In the genomic region with DNA sequence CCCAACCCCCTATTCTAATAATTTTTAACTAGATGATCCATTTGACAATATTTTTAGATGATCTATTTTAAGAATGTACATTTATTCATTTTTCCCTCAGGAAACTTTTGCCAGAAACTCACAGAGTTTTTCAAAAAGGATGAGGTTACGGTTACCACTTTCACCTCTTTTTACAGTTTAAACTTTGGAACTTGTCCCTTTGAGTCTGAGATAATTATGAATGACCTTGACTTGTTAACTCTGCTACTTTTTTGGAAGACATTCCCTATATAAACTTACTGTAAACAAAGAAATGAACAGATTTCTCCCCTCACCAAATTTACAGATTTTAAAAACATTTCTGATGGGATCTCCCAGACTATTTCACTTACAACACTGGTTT, we compare ENCODE assay signal across 1 cellular context.
TF ChIP-seq lines count a peak whose summit lies in the region.

No MANE protein-coding gene starts in this region.

TF ChIP-seq in GM23338, 12 proteins besides CTCF, POLR2A, EP300 and RAD21 (continued from another document):
- TF ChIP-seq, protein P1, sequence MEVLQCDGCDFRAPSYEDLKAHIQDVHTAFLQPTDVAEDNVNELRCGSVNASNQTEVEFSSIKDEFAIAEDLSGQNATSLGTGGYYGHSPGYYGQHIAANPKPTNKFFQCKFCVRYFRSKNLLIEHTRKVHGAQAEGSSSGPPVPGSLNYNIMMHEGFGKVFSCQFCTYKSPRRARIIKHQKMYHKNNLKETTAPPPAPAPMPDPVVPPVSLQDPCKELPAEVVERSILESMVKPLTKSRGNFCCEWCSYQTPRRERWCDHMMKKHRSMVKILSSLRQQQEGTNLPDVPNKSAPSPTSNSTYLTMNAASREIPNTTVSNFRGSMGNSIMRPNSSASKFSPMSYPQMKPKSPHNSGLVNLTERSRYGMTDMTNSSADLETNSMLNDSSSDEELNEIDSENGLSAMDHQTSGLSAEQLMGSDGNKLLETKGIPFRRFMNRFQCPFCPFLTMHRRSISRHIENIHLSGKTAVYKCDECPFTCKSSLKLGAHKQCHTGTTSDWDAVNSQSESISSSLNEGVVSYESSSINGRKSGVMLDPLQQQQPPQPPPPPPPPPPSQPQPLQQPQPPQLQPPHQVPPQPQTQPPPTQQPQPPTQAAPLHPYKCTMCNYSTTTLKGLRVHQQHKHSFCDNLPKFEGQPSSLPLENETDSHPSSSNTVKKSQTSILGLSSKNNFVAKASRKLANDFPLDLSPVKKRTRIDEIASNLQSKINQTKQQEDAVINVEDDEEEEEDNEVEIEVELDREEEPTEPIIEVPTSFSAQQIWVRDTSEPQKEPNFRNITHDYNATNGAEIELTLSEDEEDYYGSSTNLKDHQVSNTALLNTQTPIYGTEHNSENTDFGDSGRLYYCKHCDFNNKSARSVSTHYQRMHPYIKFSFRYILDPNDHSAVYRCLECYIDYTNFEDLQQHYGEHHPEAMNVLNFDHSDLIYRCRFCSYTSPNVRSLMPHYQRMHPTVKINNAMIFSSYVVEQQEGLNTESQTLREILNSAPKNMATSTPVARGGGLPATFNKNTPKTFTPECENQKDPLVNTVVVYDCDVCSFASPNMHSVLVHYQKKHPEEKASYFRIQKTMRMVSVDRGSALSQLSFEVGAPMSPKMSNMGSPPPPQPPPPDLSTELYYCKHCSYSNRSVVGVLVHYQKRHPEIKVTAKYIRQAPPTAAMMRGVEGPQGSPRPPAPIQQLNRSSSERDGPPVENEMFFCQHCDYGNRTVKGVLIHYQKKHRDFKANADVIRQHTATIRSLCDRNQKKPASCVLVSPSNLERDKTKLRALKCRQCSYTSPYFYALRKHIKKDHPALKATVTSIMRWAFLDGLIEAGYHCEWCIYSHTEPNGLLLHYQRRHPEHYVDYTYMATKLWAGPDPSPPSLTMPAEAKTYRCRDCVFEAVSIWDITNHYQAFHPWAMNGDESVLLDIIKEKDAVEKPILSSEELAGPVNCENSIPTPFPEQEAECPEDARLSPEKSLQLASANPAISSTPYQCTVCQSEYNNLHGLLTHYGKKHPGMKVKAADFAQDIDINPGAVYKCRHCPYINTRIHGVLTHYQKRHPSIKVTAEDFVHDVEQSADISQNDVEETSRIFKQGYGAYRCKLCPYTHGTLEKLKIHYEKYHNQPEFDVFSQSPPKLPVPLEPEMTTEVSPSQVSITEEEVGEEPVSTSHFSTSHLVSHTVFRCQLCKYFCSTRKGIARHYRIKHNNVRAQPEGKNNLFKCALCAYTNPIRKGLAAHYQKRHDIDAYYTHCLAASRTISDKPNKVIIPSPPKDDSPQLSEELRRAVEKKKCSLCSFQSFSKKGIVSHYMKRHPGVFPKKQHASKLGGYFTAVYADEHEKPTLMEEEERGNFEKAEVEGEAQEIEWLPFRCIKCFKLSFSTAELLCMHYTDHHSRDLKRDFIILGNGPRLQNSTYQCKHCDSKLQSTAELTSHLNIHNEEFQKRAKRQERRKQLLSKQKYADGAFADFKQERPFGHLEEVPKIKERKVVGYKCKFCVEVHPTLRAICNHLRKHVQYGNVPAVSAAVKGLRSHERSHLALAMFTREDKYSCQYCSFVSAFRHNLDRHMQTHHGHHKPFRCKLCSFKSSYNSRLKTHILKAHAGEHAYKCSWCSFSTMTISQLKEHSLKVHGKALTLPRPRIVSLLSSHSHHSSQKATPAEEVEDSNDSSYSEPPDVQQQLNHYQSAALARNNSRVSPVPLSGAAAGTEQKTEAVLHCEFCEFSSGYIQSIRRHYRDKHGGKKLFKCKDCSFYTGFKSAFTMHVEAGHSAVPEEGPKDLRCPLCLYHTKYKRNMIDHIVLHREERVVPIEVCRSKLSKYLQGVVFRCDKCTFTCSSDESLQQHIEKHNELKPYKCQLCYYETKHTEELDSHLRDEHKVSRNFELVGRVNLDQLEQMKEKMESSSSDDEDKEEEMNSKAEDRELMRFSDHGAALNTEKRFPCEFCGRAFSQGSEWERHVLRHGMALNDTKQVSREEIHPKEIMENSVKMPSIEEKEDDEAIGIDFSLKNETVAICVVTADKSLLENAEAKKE (CRISPR knock-in tag; IDR thresholded peaks at IDR 0.05): no peak
- TF ChIP-seq JUNB (IDR thresholded peaks at IDR 0.05; ENCODE audit: unreplicated experiment): no peak
- TF ChIP-seq POLR2AphosphoS5 (IDR thresholded peaks at IDR 0.05; ENCODE audit: low read depth): no peak
- no peak for TF ChIP-seq ZNF114 (CRISPR knock-in tag; IDR thresholded peaks at IDR 0.05)
- no peak for TF ChIP-seq CREB1 (CRISPR knock-in tag; IDR thresholded peaks at IDR 0.05; ENCODE audit: low read depth)
- no peak for TF ChIP-seq EZH2 (IDR thresholded peaks at IDR 0.05; ENCODE audit: low read depth, unreplicated experiment)
- TF ChIP-seq, protein P2, sequence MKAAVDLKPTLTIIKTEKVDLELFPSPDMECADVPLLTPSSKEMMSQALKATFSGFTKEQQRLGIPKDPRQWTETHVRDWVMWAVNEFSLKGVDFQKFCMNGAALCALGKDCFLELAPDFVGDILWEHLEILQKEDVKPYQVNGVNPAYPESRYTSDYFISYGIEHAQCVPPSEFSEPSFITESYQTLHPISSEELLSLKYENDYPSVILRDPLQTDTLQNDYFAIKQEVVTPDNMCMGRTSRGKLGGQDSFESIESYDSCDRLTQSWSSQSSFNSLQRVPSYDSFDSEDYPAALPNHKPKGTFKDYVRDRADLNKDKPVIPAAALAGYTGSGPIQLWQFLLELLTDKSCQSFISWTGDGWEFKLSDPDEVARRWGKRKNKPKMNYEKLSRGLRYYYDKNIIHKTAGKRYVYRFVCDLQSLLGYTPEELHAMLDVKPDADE (IDR thresholded peaks at IDR 0.05): no peak
TF ChIP-seq in GM23338: peak in this region for 0.
